In the genomic region with DNA sequence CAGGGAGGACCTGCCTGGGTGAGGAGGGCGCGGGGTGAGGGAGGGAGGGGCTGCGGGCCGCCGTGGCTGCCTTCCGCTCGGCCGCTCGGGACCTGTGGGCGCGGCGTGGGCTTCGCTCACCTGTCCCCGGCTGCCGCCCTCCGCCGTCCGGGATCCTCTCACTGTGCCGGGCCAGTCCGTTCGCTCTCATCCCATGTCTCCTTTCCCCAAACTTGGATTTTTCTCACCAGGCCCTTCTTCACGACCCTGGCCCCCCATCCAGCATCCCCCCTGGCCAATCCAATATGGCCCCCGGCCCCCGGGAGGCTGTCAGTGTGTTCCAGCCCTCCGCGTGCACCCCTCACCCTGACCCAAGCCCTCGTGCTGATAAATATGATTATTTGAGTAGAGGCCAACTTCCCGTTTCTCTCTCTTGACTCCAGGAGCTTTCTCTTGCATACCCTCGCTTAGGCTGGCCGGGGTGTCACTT, we compare ENCODE assay signal across 8 cellular contexts.
DNase-seq lines count a peak whose midpoint lies in the region; ATAC-seq and TF ChIP-seq lines count a peak whose summit lies in the region.

No MANE protein-coding gene starts in this region.

- peaks cover 30 to 32% of the 10 kb centered on the region in 2 donors for H3K4me1 ChIP-seq in mucosa of rectum (ENCODE audit: control insufficient read depth in 2 of 2, insufficient read depth in 2 of 2, low read length in 2 of 2)

- no peaks in the 10 kb centered on the region for H3K27me3 Mint-ChIP-seq in dendritic cell treated with granulocyte-macrophage colony-stimulating factor and Interleukin-4, amounts not matched to agents 40 ng/mL and 50 ng/mL, for 4 days

- no peak for TF ChIP-seq CTCF in GM10248 (IDR thresholded peaks at IDR 0.05; ENCODE audit: control extremely low read depth, extremely low read depth, low read depth, missing control alignments)

- peak overlapping the region; percentile 100 for H3K27ac Mint-ChIP-seq in dendritic cell treated with granulocyte-macrophage colony-stimulating factor and Interleukin-4, amounts not matched to agents 40 ng/mL and 50 ng/mL, for 4 days

- H3K4me3 ChIP-seq in mucosa of rectum (ENCODE audit: low read length in 2 of 2) = peak overlapping the region; percentile 80 to 95

- no peaks in the 10 kb centered on the region for H3K9me3 ChIP-seq in mucosa of rectum (ENCODE audit: control insufficient read depth in 2 of 2, low read length in 2 of 2)

- peak overlapping the region; percentile 81 to 97 for H3K9ac ChIP-seq in mucosa of rectum (ENCODE audit: low read depth in 1 of 2, low read length in 2 of 2)

- H3K9me3 Mint-ChIP-seq in dendritic cell treated with granulocyte-macrophage colony-stimulating factor and Interleukin-4, amounts not matched to agents 40 ng/mL and 50 ng/mL, for 4 days = no peaks in the 10 kb centered on the region

- ATAC-seq in GM19372 (IDR thresholded peaks at IDR 0.05; ENCODE audit: low read depth, unreplicated experiment) (peak; percentile 2), HG02798 (IDR thresholded peaks at IDR 0.05; ENCODE audit: poor library complexity, unreplicated experiment) (no peak), GM19324 (IDR thresholded peaks at IDR 0.05; ENCODE audit: low FRiP score, unreplicated experiment) (no peak), GM21390 (IDR thresholded peaks at IDR 0.05; ENCODE audit: unreplicated experiment) (no peak)

- CTCF ChIA-PET in GM10248 (lab: Yijun Ruan, JAX) = interaction anchor here (0.8 to 3.7 kb wide), 9 partner anchors 8 to 142 kb away, joined by 3 to 24 read pairs (median 5); a partner anchor contains a TSS

- peaks cover 35% of the 10 kb centered on the region for H3K36me3 Mint-ChIP-seq in dendritic cell treated with granulocyte-macrophage colony-stimulating factor and Interleukin-4, amounts not matched to agents 40 ng/mL and 50 ng/mL, for 4 days (ENCODE audit: low read depth)

- DNase-seq in NOMO-1 treated with dmso at 0.1 percent for 144 hours (lab: John Stamatoyannopoulos, UW; ENCODE audit: unreplicated experiment) (peak; percentile 34), GM10248 (ENCODE audit: extremely low spot score) (no peak)

- intact Hi-C loops in dendritic cell treated with granulocyte-macrophage colony-stimulating factor and Interleukin-4, amounts not matched to agents 40 ng/mL and 50 ng/mL, for 4 days (cut with micrococcal nuclease) = loop anchor here (2.0 kb wide), 1 partner anchor 45 kb away; a partner anchor contains a TSS

- peak overlapping the region; percentile 100 for H3K4me3 Mint-ChIP-seq in dendritic cell treated with granulocyte-macrophage colony-stimulating factor and Interleukin-4, amounts not matched to agents 40 ng/mL and 50 ng/mL, for 4 days

- H3K27me3 ChIP-seq in mucosa of rectum (ENCODE audit: control insufficient read depth in 2 of 2, insufficient read depth in 2 of 2, low read length in 2 of 2) = no peaks in the 10 kb centered on the region

- H3K4me1 Mint-ChIP-seq in dendritic cell treated with granulocyte-macrophage colony-stimulating factor and Interleukin-4, amounts not matched to agents 40 ng/mL and 50 ng/mL, for 4 days (ENCODE audit: low read depth) = peaks cover 51% of the 10 kb centered on the region

- POLR2A ChIA-PET in GM10248 (lab: Yijun Ruan, JAX) = interaction anchor here (0.7 to 1.7 kb wide), 9 partner anchors 9 to 58 kb away, joined by 3 to 10 read pairs (median 3); a partner anchor contains a TSS

- peak overlapping the region; percentile 91 to 94 for H3K27ac ChIP-seq in mucosa of rectum (ENCODE audit: low read depth in 2 of 2, low read length in 2 of 2)

- H3K36me3 ChIP-seq in mucosa of rectum (ENCODE audit: control insufficient read depth in 2 of 2, insufficient read depth in 2 of 2, low read length in 2 of 2) = no peaks in the 10 kb centered on the region
